Comparison of ENCODE assay signal across 1 cellular context in genomic region chr11:119347940-119348339, GRCh38.
A peak's percentile ranks its signal among the peaks of the same experiment; 100 is the strongest.
TF ChIP-seq lines count a peak whose summit lies in the region.

No MANE protein-coding gene starts in this region.

TF ChIP-seq in K562, 482 proteins besides CTCF, POLR2A, EP300 and RAD21:
- TF ChIP-seq RB1 (IDR thresholded peaks at IDR 0.05; ENCODE audit: low read depth) (no peak), MITF (IDR thresholded peaks at IDR 0.05) (no peak), DNMT1 (IDR thresholded peaks at IDR 0.05) (no peak), CTBP1 (IDR thresholded peaks at IDR 0.05; ENCODE audit: borderline replicate concordance) (0 out of 2 replicates have a peak, but pooled peaks have one; percentile 19), ZEB2 (IDR thresholded peaks at IDR 0.05) (no peak), FOXO4 (CRISPR knock-in tag; IDR thresholded peaks at IDR 0.05) (no peak), REST (CRISPR knock-in tag; IDR thresholded peaks at IDR 0.05; ENCODE audit: low read depth) (no peak), ZNF398 (CRISPR knock-in tag; IDR thresholded peaks at IDR 0.05) (no peak), FOXP1 (CRISPR knock-in tag; IDR thresholded peaks at IDR 0.05) (no peak), ZKSCAN1 (IDR thresholded peaks at IDR 0.05; ENCODE audit: low read depth, low read length) (peak; percentile 81; the same call in 1 of the 2 replicates), ZNF280B (CRISPR knock-in tag; IDR thresholded peaks at IDR 0.05) (no peak), CBX3 (IDR thresholded peaks at IDR 0.05; ENCODE audit: borderline replicate concordance in 1 of 2, low read length in 2 of 2) (no peak), HMGXB4 (CRISPR knock-in tag; IDR thresholded peaks at IDR 0.05) (no peak), IRF2 (CRISPR knock-in tag; IDR thresholded peaks at IDR 0.05) (no peak)
